1 cellular context compared by ENCODE assay signal in genomic region chr12:58346032-58346632, GRCh38.
TF ChIP-seq lines count a peak whose summit lies in the region.

No MANE protein-coding gene starts in this region.

TF ChIP-seq in IMR-90, 13 proteins besides CTCF, POLR2A, EP300 and RAD21:
- TF ChIP-seq CEBPB (IDR thresholded peaks at IDR 0.05; ENCODE audit: low read depth, low read length) (no peak), SMC3 (IDR thresholded peaks at IDR 0.05; ENCODE audit: low read depth, low read length) (peak; percentile 91)
